In the genomic region with DNA sequence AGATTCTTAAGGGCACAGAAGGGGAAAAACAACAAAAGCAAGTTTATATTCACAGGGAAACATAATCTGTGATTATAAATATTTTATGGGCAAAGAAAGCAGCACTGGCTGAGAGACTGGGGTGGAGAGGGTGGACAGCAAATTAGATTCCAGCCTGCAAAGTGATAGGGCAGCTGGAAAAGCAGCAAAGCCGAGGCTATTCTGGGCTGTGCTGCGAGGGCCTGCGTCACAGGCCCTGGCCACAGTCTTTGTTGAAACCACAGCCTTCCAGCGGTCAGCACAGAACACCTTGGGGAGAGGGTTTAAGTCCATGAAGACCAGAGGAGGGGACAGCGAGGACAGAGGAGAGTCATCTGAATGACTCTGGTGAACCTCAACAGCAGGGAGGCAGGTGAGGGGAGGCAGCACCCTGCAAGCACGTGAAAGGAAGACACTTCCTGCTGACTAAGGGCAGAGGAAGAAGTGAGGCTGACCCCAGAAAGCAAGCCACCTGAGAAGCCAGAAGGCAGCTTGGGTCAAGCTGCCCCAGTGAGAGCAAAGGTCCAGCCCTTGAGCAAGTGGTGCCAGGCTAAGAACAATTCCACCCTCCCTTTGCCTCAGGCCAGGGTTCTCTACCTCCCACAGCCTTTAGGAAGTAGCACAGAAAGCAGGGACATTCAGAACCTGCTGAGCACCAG, we compare ENCODE assay signal across 21 cellular contexts. TPM values are rescaled to one million over a fixed set of nuclear protein-coding genes. Genes with fewer than 3 reads are reported as not detected.
DNase-seq lines count a peak whose midpoint lies in the region; ATAC-seq, FAIRE-seq and TF ChIP-seq lines count a peak whose summit lies in the region.
"Had no signal": no experiment of that assay in that cellular context is flagged by ENCODE, and none has a peak within 500 bp of the region (broad histone marks: within the 10 kb centered on the region; RNA-seq: fewer than 3 reads in every experiment).

No MANE protein-coding gene starts in this region.

- H3K27ac Mint-ChIP-seq in H9 (peak overlapping the region; percentile 29 to 92 (median 89); a peak in 5 of 7 replicates), T-helper 17 cell (peak overlapping the region; percentile 67), neural progenitor cell (peak overlapping the region; percentile 79)

- FAIRE-seq in pancreas (lab: Jason Lieb, UNC), result no peak
- FAIRE-seq: D721Med, G401.6, GM12878 had no signal

- H4K8ac ChIP-seq in H9 (replicated peaks; ENCODE audit: insufficient read length, low read depth, low read length), result no peak overlapping the region

- no peak overlapping the region for H2BK12ac ChIP-seq in H9 (ENCODE audit: insufficient read length, low read depth, low read length)

- H3K18ac ChIP-seq in H9 (ENCODE audit: insufficient read length, low read depth, low read length), result no peak overlapping the region

- H3K9me3 ChIP-seq in H9 (ENCODE audit: control insufficient read depth, low read depth, low read length) (no peaks in the 10 kb centered on the region), T-helper 17 cell (ENCODE audit: control insufficient read depth, low read length, poor library complexity, severe bottlenecking) (no peaks in the 10 kb centered on the region), neural progenitor cell (ENCODE audit: low read depth) (no peaks in the 10 kb centered on the region), pancreas (no peaks in the 10 kb centered on the region)
- H3K9me3 ChIP-seq: ovary, SJCRH30, tibial nerve had no signal

- no peaks in the 10 kb centered on the region for H3K4me1 Mint-ChIP-seq in H9
- peaks cover 25% of the 10 kb centered on the region for H3K4me1 Mint-ChIP-seq in T-helper 17 cell
- peaks cover 3% of the 10 kb centered on the region for H3K4me1 Mint-ChIP-seq in neural progenitor cell

- no peak overlapping the region for H3T11ph ChIP-seq in H9 (ENCODE audit: low read length)

- H3K79me1 ChIP-seq in H9 (ENCODE audit: insufficient read depth, low read depth, low read length, poor library complexity, severe bottlenecking), result peaks cover 8% of the 10 kb centered on the region

- H3K27ac ChIP-seq in H9 (ENCODE audit: insufficient read length, low read depth, low read length) (no peak overlapping the region), neural progenitor cell (no peak overlapping the region), pancreas (no peak overlapping the region)
- H3K27ac ChIP-seq: SJCRH30, tibial nerve had no signal

- H3K27me3 Mint-ChIP-seq in H9 (ENCODE audit: low read depth) (no peaks in the 10 kb centered on the region), T-helper 17 cell (no peaks in the 10 kb centered on the region), neural progenitor cell (ENCODE audit: insufficient read depth, low read depth) (no peaks in the 10 kb centered on the region)

- H2BK120ac ChIP-seq in H9 (ENCODE audit: low read depth, low read length, poor library complexity, severe bottlenecking), result no peak overlapping the region

- 0 out of 2 replicates have a peak, but pooled peaks cover 1% of the 10 kb centered on the region for H3K79me2 ChIP-seq in H9 (ENCODE audit: insufficient read depth, low read length)
- H3K79me2 ChIP-seq in neural progenitor cell (ENCODE audit: low read depth), result peaks cover 45% of the 10 kb centered on the region

- no peak overlapping the region for H3K4me3 ChIP-seq in neural progenitor cell
- no peak overlapping the region for H3K4me3 ChIP-seq in pancreas
- H3K4me3 ChIP-seq: GM12878, ovary, SJCRH30, tibial nerve had no signal

- H3K9me3 Mint-ChIP-seq in H9 (no peaks in the 10 kb centered on the region), neural progenitor cell (no peaks in the 10 kb centered on the region)

- no peak overlapping the region for H3K23ac ChIP-seq in H9 (ENCODE audit: insufficient read length, low read depth, low read length)

- TF ChIP-seq CTCF in H9 (conservative IDR thresholded peaks at IDR 0.05) (no peak), neural progenitor cell (IDR thresholded peaks at IDR 0.05) (no peak), pancreas (IDR thresholded peaks at IDR 0.05) (no peak)

- H2AFZ ChIP-seq in H9 (ENCODE audit: low read length) (no peak overlapping the region), neural progenitor cell (replicated peaks) (no peak overlapping the region)

- H2AK5ac ChIP-seq in H9 (ENCODE audit: insufficient read length, low read length), result no peak overlapping the region

- H4K5ac ChIP-seq in H9 (ENCODE audit: insufficient read length, low read depth, low read length), result no peak overlapping the region

- H3K9ac ChIP-seq in H9 (ENCODE audit: extremely low read depth, insufficient read length, low read length) (no peak overlapping the region), neural progenitor cell (no peak overlapping the region)

- no peak overlapping the region for H2BK20ac ChIP-seq in H9 (ENCODE audit: low read depth, low read length, poor library complexity, severe bottlenecking)

- no peaks in the 10 kb centered on the region for H4K20me1 ChIP-seq in H9 (ENCODE audit: control insufficient read depth, insufficient read depth, insufficient read length)
- H4K20me1 ChIP-seq in neural progenitor cell (ENCODE audit: low read depth), result peaks cover 67% of the 10 kb centered on the region

- no peaks in the 10 kb centered on the region for H3F3A ChIP-seq in neural progenitor cell (ENCODE audit: low read depth)

- no peak overlapping the region for H2BK15ac ChIP-seq in H9 (ENCODE audit: low read depth, low read length)

- no peak overlapping the region for H3K4ac ChIP-seq in H9 (ENCODE audit: low read depth, low read length)

- ATAC-seq in T-helper 17 cell (no peak), left ventricle myocardium superior (peak; percentile 90), pancreas (no peak)
- ATAC-seq: GM12878 had no signal

- H3K36me3 Mint-ChIP-seq in H9 (ENCODE audit: insufficient read depth in 1 of 3, low read depth in 3 of 3) (peaks cover 35 to 87% (median 81%) of the 10 kb centered on the region in 3 experiments; a peak in 6 of 7 replicates), T-helper 17 cell (ENCODE audit: low read depth) (peaks cover 10% of the 10 kb centered on the region), neural progenitor cell (peaks cover 44% of the 10 kb centered on the region)

- H4K91ac ChIP-seq in H9 (ENCODE audit: insufficient read length, low read depth, low read length), result no peak overlapping the region

- intact Hi-C loops in left ventricle myocardium superior (cut with micrococcal nuclease) (no loop called here), pancreas (cut with DNase I) (no loop called here)

- H3K4me1 ChIP-seq in H9 (ENCODE audit: insufficient read depth, low read length) (no peaks in the 10 kb centered on the region), neural progenitor cell (no peaks in the 10 kb centered on the region), pancreas (no peaks in the 10 kb centered on the region)
- H3K4me1 ChIP-seq: SJCRH30 had no signal

- H3K27me3 ChIP-seq in H9 (ENCODE audit: insufficient read depth, low read length), result no peaks in the 10 kb centered on the region
- H3K27me3 ChIP-seq in neural progenitor cell, result no peaks in the 10 kb centered on the region
- H3K27me3 ChIP-seq in pancreas, result no peaks in the 10 kb centered on the region
- H3K27me3 ChIP-seq: ovary, SJCRH30, tibial nerve had no signal

- H3K4me3 Mint-ChIP-seq in H9 (no peak overlapping the region), T-helper 17 cell (no peak overlapping the region), neural progenitor cell (no peak overlapping the region)

- no peak overlapping the region for H3K14ac ChIP-seq in H9 (ENCODE audit: insufficient read depth, low read length)

- no peak overlapping the region for H2BK5ac ChIP-seq in H9 (ENCODE audit: insufficient read length, low read length)

- DNase-seq in H9 (no peak), T-helper 17 cell (no peak), left ventricle myocardium superior (peak; percentile 43), neural progenitor cell (ENCODE audit: low spot score) (no peak), RPMI8226 (no peak), HUDEP-2 (lab: John Stamatoyannopoulos, UW; ENCODE audit: unreplicated experiment in 76 of 76) (no peak), pancreas (no peak), putamen (ENCODE audit: low spot score) (no peak)
- DNase-seq: activated T-cell treated with anti-CD3 and anti-CD28 coated beads for 4 hours, AML-193, islet precursor cell, midbrain, NCI-H1930, ovary, SJCRH30, T-helper 9 cell had no signal

- no peak overlapping the region for H3K4me2 ChIP-seq in H9 (ENCODE audit: insufficient read depth, insufficient read length, low read length)
- no peak overlapping the region for H3K4me2 ChIP-seq in neural progenitor cell

- whole genome bisulfite sequencing in H9 (ENCODE audit: extremely low coverage, insufficient read length, low lambda C conversion rate), result no CpG with 5 or more reads among the region's 6 CpGs
- 90 to 93% methylated on average over 6 of the region's 6 CpGs for WGBS in pancreas, 2 donors

- H3K23me2 ChIP-seq in H9 (ENCODE audit: insufficient read length, low read depth, low read length, poor library complexity, severe bottlenecking), result no peaks in the 10 kb centered on the region

- peaks cover 8% of the 10 kb centered on the region for H3K36me3 ChIP-seq in neural progenitor cell
- H3K36me3 ChIP-seq in pancreas, result peaks cover 0 to 23% (median 4%) of the 10 kb centered on the region in 3 donors
- H3K36me3 ChIP-seq: ovary had no signal

- H3K56ac ChIP-seq in H9 (ENCODE audit: insufficient read length, low read depth, low read length), result no peak overlapping the region

RNA-seq across cellular contexts. Expression of a gene that starts 17.1 kb away (rescaled TPM):
- 80.1 and 80.3 TPM in 2 replicates for total RNA-seq in H9 (2021)
- 10 to 100 TPM; 13.2 to 13.7 TPM for total RNA-seq in T-helper 17 cell
- total RNA-seq in left ventricle myocardium superior, result 38.8 TPM
- 40.4 and 53.5 TPM in 2 replicates for total RNA-seq in neural progenitor cell (ENCODE audit: low replicate concordance)
- 10 to 100 TPM in 4 of 6 donors, 1 to 10 TPM in 2; 8.7 to 16.4 (median 14.1) TPM for total RNA-seq in pancreas
- polyA plus RNA-seq in pancreas, result 10 to 100 TPM; 12.5 to 30.4 TPM

RNA-seq across cellular contexts. Expression of a gene that starts 17.2 kb away (rescaled TPM):
- total RNA-seq in H9 (2021), result 56.3 and 56.8 TPM in 2 replicates
- 10 to 100 TPM; 25.6 to 27.1 TPM for total RNA-seq in T-helper 17 cell
- total RNA-seq in left ventricle myocardium superior, result 47.3 TPM
- 25.4 and 30.8 TPM in 2 replicates for total RNA-seq in neural progenitor cell (ENCODE audit: low replicate concordance)
- 10 to 100 TPM in 4 of 6 donors, 1 to 10 TPM in 2; 7.2 to 19.9 (median 11.4) TPM for total RNA-seq in pancreas
- polyA plus RNA-seq in pancreas, result 10 to 100 TPM; 12.1 to 16.9 TPM

RNA-seq across cellular contexts. Expression of a gene that starts 48.5 kb away (rescaled TPM):
- total RNA-seq in H9 (2021) (0.28 and 0.29 TPM in 2 replicates), T-helper 17 cell (1 to 10 TPM in 1 of 2 donors, under 1 TPM in 1; 0.26 to 1.0 TPM), left ventricle myocardium superior (0.40 TPM), neural progenitor cell (ENCODE audit: low replicate concordance) (0.40 and 0.49 TPM in 2 replicates), pancreas (under 1 TPM in 4 of 6 donors, not detected in 2; 0.06 to 0.23 (median 0.14) TPM)
- polyA plus RNA-seq in pancreas, result under 1 TPM; 0.75 to 0.76 TPM
- total RNA-seq: NCI-H460 had no signal
